In the genomic region with DNA sequence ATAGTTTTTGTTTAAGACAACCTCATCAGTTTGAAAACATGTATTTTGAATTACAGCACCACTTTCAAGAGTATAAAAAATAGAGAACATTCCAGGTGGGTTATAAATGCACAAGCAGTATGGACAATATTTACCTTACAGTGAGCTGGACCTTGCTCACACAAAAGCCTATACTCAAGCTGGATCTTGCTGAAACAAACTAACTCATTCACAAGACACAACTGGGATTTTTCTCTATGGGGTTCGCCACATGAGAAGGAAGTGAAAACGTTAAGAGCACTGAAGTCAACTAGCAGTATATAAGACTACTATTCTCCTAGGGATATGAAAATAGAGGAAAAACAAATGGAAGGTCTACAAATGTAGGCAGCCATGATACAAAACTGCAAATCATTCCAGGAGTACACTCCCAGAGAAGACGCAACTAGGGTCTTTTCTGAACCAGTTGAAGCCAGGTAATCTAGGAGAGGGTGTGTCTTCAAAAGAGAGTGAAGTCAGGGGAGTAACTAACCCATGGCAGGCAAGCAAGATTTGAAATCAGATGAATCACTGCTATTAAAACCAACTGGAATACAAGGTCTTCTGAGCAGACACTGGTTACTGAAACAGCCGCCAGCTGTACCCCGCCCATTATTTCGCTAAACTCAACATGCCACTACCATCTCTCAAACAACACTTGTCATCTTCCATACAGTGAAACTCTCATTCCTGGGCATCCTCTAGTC, we compare ENCODE assay signal across 17 cellular contexts. TPM values are rescaled to one million over a fixed set of nuclear protein-coding genes. Genes with fewer than 3 reads are reported as not detected.
DNase-seq lines count a peak whose midpoint lies in the region; ATAC-seq and TF ChIP-seq lines count a peak whose summit lies in the region.
"Had no signal": no experiment of that assay in that cellular context is flagged by ENCODE, and none has a peak within 500 bp of the region (broad histone marks: within the 10 kb centered on the region; RNA-seq: fewer than 3 reads in every experiment).

No MANE protein-coding gene starts in this region.

- dilution Hi-C loops in mammary epithelial cell (cut with HindIII; ENCODE audit: low sequenced_read_pairs), result no loop called here

- no peak overlapping the region for H3K27ac ChIP-seq in CD8-positive, alpha-beta memory T cell (ENCODE audit: low read depth, low read length)
- no peak overlapping the region for H3K27ac ChIP-seq in mammary epithelial cell (ENCODE audit: insufficient read depth, low read depth, low read length)
- H3K27ac ChIP-seq: lower lobe of right lung, suprapubic skin had no signal

- H3K9me3 ChIP-seq in CD8-positive, alpha-beta memory T cell (ENCODE audit: low read length), result no peaks in the 10 kb centered on the region
- no peaks in the 10 kb centered on the region for H3K9me3 ChIP-seq in mammary epithelial cell (replicated peaks; ENCODE audit: insufficient read depth, low read length)
- H3K9me3 ChIP-seq: adrenal gland, lower lobe of right lung, suprapubic skin had no signal

- no peaks in the 10 kb centered on the region for H3K27me3 Mint-ChIP-seq in CD8-positive, alpha-beta memory T cell
- H3K27me3 Mint-ChIP-seq in naive thymus-derived CD8-positive, alpha-beta T cell, result no peaks in the 10 kb centered on the region

- WGBS in mammary epithelial cell (ENCODE audit: low coverage, missing lambda C conversion rate), result 95% methylated on average over 6 of the region's 6 CpGs

- peak in 1 of 2 donors; percentile 25 for ATAC-seq in naive thymus-derived CD8-positive, alpha-beta T cell
- ATAC-seq in GM19463 (IDR thresholded peaks at IDR 0.05; ENCODE audit: unreplicated experiment), result no peak
- ATAC-seq: lower lobe of right lung had no signal

- H3K4me2 ChIP-seq in mammary epithelial cell (ENCODE audit: insufficient read depth, low read depth, low read length), result no peak overlapping the region

- H3K36me3 Mint-ChIP-seq in CD8-positive, alpha-beta memory T cell, result peaks cover 0 to 67% (median 6%) of the 10 kb centered on the region in 3 donors
- peaks cover 0 to 70% (median 13%) of the 10 kb centered on the region in 3 donors for H3K36me3 Mint-ChIP-seq in naive thymus-derived CD8-positive, alpha-beta T cell

- CTCF ChIA-PET in CD8-positive, alpha-beta memory T cell (lab: Charles Lee), result no interaction called here
- CTCF ChIA-PET in mammary epithelial cell (lab: Charles Lee; ENCODE audit: low non-redundant PET), result no interaction called here

- H3K79me2 ChIP-seq in mammary epithelial cell (ENCODE audit: insufficient read depth, low read length), result peaks cover 80% of the 10 kb centered on the region

- H3K4me3 Mint-ChIP-seq in CD8-positive, alpha-beta memory T cell, result peak overlapping the region in 1 of 7 donors; percentile 12
- H3K4me3 Mint-ChIP-seq in naive thymus-derived CD8-positive, alpha-beta T cell, result no peak overlapping the region
- H3K4me3 Mint-ChIP-seq: neural crest cell had no signal

- no peak for TF ChIP-seq CTCF in mammary epithelial cell (conservative IDR thresholded peaks at IDR 0.05 in 1 of 2, IDR thresholded peaks at IDR 0.05 in 1 of 2; ENCODE audit: extremely low read depth in 1 of 2, insufficient read depth in 1 of 2, low read depth in 1 of 2, low read length in 2 of 2)

- intact Hi-C loops in mammary epithelial cell (cut with micrococcal nuclease), result no loop called here

- POLR2A ChIA-PET in CD8-positive, alpha-beta memory T cell (lab: Charles Lee), result no interaction called here
- POLR2A ChIA-PET in naive thymus-derived CD8-positive, alpha-beta T cell (lab: Charles Lee), result no interaction called here

- no peak for DNase-seq in CD8-positive, alpha-beta memory T cell
- DNase-seq in HT1080 (ENCODE audit: low read depth), result peak; percentile 15
- peak; percentile 30 for DNase-seq in mammary epithelial cell
- DNase-seq in naive thymus-derived CD8-positive, alpha-beta T cell, result no peak
- DNase-seq in CD1c-positive myeloid dendritic cell (ENCODE audit: extremely low spot score), result no peak
- DNase-seq in activated gamma-delta T cell (lab: John Stamatoyannopoulos, UW), result no peak
- DNase-seq in NCI-H748 treated with DMSO at 0.1 percent for 48 hours (lab: John Stamatoyannopoulos, UW), result no peak
- DNase-seq: activated CD4-positive, alpha-beta T cell treated with anti-CD3 and anti-CD28 coated beads for 4 hours; C1 segment of cervical spinal cord; central memory CD4-positive, alpha-beta T cell; HCEC 1CT; lower lobe of right lung; NCI-H1092 treated with DMSO at 0.1 percent for 48 hours had no signal

- no peak overlapping the region for H3K4me3 ChIP-seq in CD8-positive, alpha-beta memory T cell (ENCODE audit: low read length)
- H3K4me3 ChIP-seq in mammary epithelial cell (replicated peaks in 1 of 3; ENCODE audit: insufficient read depth in 1 of 3, low read depth in 2 of 3, low read length in 3 of 3), result no peak overlapping the region
- H3K4me3 ChIP-seq: adrenal gland, lower lobe of right lung, suprapubic skin had no signal

- no peaks in the 10 kb centered on the region for H3K9me3 Mint-ChIP-seq in CD8-positive, alpha-beta memory T cell
- H3K9me3 Mint-ChIP-seq in naive thymus-derived CD8-positive, alpha-beta T cell, result no peaks in the 10 kb centered on the region
- H3K9me3 Mint-ChIP-seq: neural crest cell had no signal

- peak overlapping the region in 7 of 8 donors; percentile 16 to 63 (median 34) for H3K27ac Mint-ChIP-seq in CD8-positive, alpha-beta memory T cell
- H3K27ac Mint-ChIP-seq in naive thymus-derived CD8-positive, alpha-beta T cell, result peak overlapping the region in 8 of 10 donors; percentile 27 to 81 (median 56)

- H4K20me1 ChIP-seq in mammary epithelial cell (ENCODE audit: insufficient read depth, low read length), result no peaks in the 10 kb centered on the region

- H2AFZ ChIP-seq in mammary epithelial cell (ENCODE audit: low read depth, low read length), result no peak overlapping the region

- no peak overlapping the region for H3K9ac ChIP-seq in mammary epithelial cell (ENCODE audit: insufficient read depth, low read length)

- in situ Hi-C loops in mammary epithelial cell (cut with MboI; ENCODE audit: low sequenced_read_pairs in 2 of 2), result no loop called here

- no TSS peak for BruUV-seq in mammary epithelial cell (replicated peaks; lab: Mats Ljungman, UMichigan)

- H3K4me1 Mint-ChIP-seq in CD8-positive, alpha-beta memory T cell, result peaks cover 30 to 50% (median 37%) of the 10 kb centered on the region in 3 donors
- H3K4me1 Mint-ChIP-seq in naive thymus-derived CD8-positive, alpha-beta T cell, result peaks cover 12 to 60% (median 37%) of the 10 kb centered on the region in 4 donors

- H3K36me3 ChIP-seq in CD8-positive, alpha-beta memory T cell (ENCODE audit: insufficient read depth, low read length), result peaks cover 8% of the 10 kb centered on the region
- peaks cover 14% of the 10 kb centered on the region for H3K36me3 ChIP-seq in mammary epithelial cell (ENCODE audit: insufficient read depth, low read length)

- peaks cover 13% of the 10 kb centered on the region for H3K4me1 ChIP-seq in CD8-positive, alpha-beta memory T cell (ENCODE audit: insufficient read depth, low read length)
- H3K4me1 ChIP-seq in mammary epithelial cell (ENCODE audit: insufficient read depth, low read length), result no peaks in the 10 kb centered on the region

- H3K27me3 ChIP-seq in CD8-positive, alpha-beta memory T cell (ENCODE audit: insufficient read depth, low read length, poor library complexity, severe bottlenecking), result no peaks in the 10 kb centered on the region
- no peaks in the 10 kb centered on the region for H3K27me3 ChIP-seq in mammary epithelial cell (ENCODE audit: insufficient read depth, low read length)
- H3K27me3 ChIP-seq: adrenal gland, suprapubic skin had no signal

RNA-seq across cellular contexts. Expression of gene STAU1, which starts 26.5 kb away (rescaled TPM):
- 10 to 100 TPM; 76.8 to 77.6 TPM for total RNA-seq in CD8-positive, alpha-beta memory T cell
- polyA plus RNA-seq in CD8-positive, alpha-beta memory T cell, result 40.5 TPM
- 53.6 and 69.0 TPM in 2 replicates for total RNA-seq in HT1080 (2014; rRNA removed; shearing (Covaris generic))
- 95.1 and 114 TPM in 2 replicates for polyA plus RNA-seq in HT1080 (2015; cell fraction: cytosol; rRNA removed)
- polyA plus RNA-seq in HT1080 (2015; cell fraction: nucleus; rRNA removed), result 86.9 and 93.3 TPM in 2 replicates
- total RNA-seq in mammary epithelial cell, result 10 to 100 TPM; 52.7 to 87.1 TPM
- 41.6 TPM for polyA plus RNA-seq in mammary epithelial cell
- polyA minus RNA-seq in mammary epithelial cell, result 107 TPM
- 10 to 100 TPM; 43.8 to 45.3 TPM for total RNA-seq in naive thymus-derived CD8-positive, alpha-beta T cell
- polyA plus RNA-seq in naive thymus-derived CD8-positive, alpha-beta T cell, result 10 to 100 TPM; 28.5 to 34.7 (median 30.2) TPM

RNA-seq across cellular contexts. Expression of gene DDX27, which starts 57.6 kb away (rescaled TPM):
- total RNA-seq in CD8-positive, alpha-beta memory T cell, result 10 to 100 TPM; 67.3 to 68.7 TPM
- 50.1 TPM for polyA plus RNA-seq in CD8-positive, alpha-beta memory T cell
- 61.9 and 68.6 TPM in 2 replicates for total RNA-seq in HT1080 (2014; rRNA removed; shearing (Covaris generic))
- 20.6 and 25.5 TPM in 2 replicates for polyA plus RNA-seq in HT1080 (2015; cell fraction: cytosol; rRNA removed)
- polyA plus RNA-seq in HT1080 (2015; cell fraction: nucleus; rRNA removed), result 35.1 and 35.2 TPM in 2 replicates
- 10 to 100 TPM; 39.0 to 44.1 TPM for total RNA-seq in mammary epithelial cell
- 36.9 TPM for polyA plus RNA-seq in mammary epithelial cell
- polyA minus RNA-seq in mammary epithelial cell, result 52.4 TPM
- total RNA-seq in naive thymus-derived CD8-positive, alpha-beta T cell, result 10 to 100 TPM; 65.1 to 65.2 TPM
- 10 to 100 TPM; 28.4 to 57.7 (median 37.9) TPM for polyA plus RNA-seq in naive thymus-derived CD8-positive, alpha-beta T cell

Comparison
In these comparisons a context has a peak if more than half of its experiments do, and no peak if none do; other contexts are left out.
1. DNase-seq: peak in HT1080 (single experiment) and mammary epithelial cell (single experiment); none in CD8-positive, alpha-beta memory T cell (0 of 5), naive thymus-derived CD8-positive, alpha-beta T cell (0 of 10), CD1c-positive myeloid dendritic cell (single experiment), activated gamma-delta T cell (single experiment) and NCI-H748 treated with DMSO at 0.1 percent for 48 hours (single experiment).